Comparison of ENCODE assay signal across 31 cellular contexts in the genomic region with DNA sequence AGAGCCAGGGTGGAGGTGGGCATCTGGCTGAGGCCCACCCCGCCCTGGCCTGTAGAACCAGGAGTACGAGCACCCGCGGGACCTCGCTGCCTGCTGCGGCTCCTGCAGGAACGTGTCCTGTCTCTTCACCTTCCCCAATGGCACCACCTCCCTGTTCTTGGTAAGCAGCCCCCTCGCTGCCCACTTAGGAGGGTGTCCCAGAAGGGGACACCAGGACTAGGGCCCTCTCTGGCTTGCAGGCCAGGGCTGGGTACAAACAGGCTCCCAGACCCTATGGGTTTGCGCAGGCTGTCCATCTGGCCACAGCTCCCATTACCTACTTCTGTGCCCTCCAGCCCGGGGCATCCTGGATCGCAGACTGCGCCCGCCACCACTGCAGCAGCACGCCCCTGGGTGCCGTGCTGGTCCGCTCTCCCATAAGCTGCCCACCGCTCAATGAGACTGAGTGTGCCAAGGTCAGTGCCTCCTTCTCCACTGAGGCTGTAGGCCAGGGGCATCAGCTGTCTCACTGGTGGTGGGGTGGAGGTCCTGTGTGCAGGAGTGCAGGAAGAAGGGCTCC.
"Had no signal": no experiment of that assay in that cellular context is flagged by ENCODE, and none has a peak within 500 bp of the region (broad histone marks: within the 10 kb centered on the region; RNA-seq: fewer than 3 reads in every experiment).

No MANE protein-coding gene starts in this region.

- H3K27me3 Mint-ChIP-seq: activated CD4-positive, alpha-beta memory T cell treated with anti-CD3 and anti-CD28 coated beads for 36 hours; activated CD4-positive, alpha-beta T cell treated with anti-CD3 and anti-CD28 coated beads, Interleukin-2, amount 10 ng/mL, durations not matched to agents 7 days and 5 days had no signal

- H3K4me3 ChIP-seq: MG63, Peyer's patch had no signal

- H3K36me3 ChIP-seq: brain microvascular endothelial cell, MG63, Peyer's patch had no signal

- H3K9me3 Mint-ChIP-seq: activated CD4-positive, alpha-beta memory T cell treated with anti-CD3 and anti-CD28 coated beads for 36 hours; activated CD4-positive, alpha-beta T cell treated with anti-CD3 and anti-CD28 coated beads, Interleukin-2, amount 10 ng/mL, durations not matched to agents 7 days and 5 days; activated naive CD8-positive, alpha-beta T cell treated with anti-CD3 and anti-CD28 coated beads for 36 hours; activated T-helper 17 cell treated with anti-CD3 and anti-CD28 coated beads, Interleukin-2, amount 50 U/mL, for 72 hours; T-helper 1 cell treated with Interleukin-12 subunit alpha and Interleukin-12 subunit beta and Interleukin-4 antibody, amounts not matched to agents 30 μg/mL and 1 μg/mL, for 36 hours; T-helper 2 cell treated with Interferon-gamma antibody and Interleukin-4, amounts not matched to agents 5 μg/mL and 100 μg/mL, for 36 hours had no signal

- H3K27ac ChIP-seq: brain microvascular endothelial cell, Peyer's patch had no signal

- H3K9me3 ChIP-seq: MG63, Peyer's patch had no signal

- H3K4me3 Mint-ChIP-seq: activated CD4-positive, alpha-beta memory T cell treated with anti-CD3 and anti-CD28 coated beads for 36 hours; activated CD4-positive, alpha-beta T cell treated with anti-CD3 and anti-CD28 coated beads, Interleukin-2, amount 10 ng/mL, durations not matched to agents 7 days and 5 days; activated naive CD8-positive, alpha-beta T cell treated with anti-CD3 and anti-CD28 coated beads for 36 hours; activated T-helper 17 cell treated with anti-CD3 and anti-CD28 coated beads, Interleukin-2, amount 50 U/mL, for 72 hours; T-helper 1 cell treated with Interleukin-12 subunit alpha and Interleukin-12 subunit beta and Interleukin-4 antibody, amounts not matched to agents 30 μg/mL and 1 μg/mL, for 36 hours; T-helper 2 cell treated with Interferon-gamma antibody and Interleukin-4, amounts not matched to agents 5 μg/mL and 100 μg/mL, for 36 hours had no signal

- H3K27ac Mint-ChIP-seq: activated CD4-positive, alpha-beta memory T cell treated with anti-CD3 and anti-CD28 coated beads for 36 hours; activated CD4-positive, alpha-beta T cell treated with anti-CD3 and anti-CD28 coated beads, Interleukin-2, amount 10 ng/mL, durations not matched to agents 7 days and 5 days; activated naive CD8-positive, alpha-beta T cell treated with anti-CD3 and anti-CD28 coated beads for 36 hours; activated T-helper 17 cell treated with anti-CD3 and anti-CD28 coated beads, Interleukin-2, amount 50 U/mL, for 72 hours; T-helper 1 cell treated with Interleukin-12 subunit alpha and Interleukin-12 subunit beta and Interleukin-4 antibody, amounts not matched to agents 30 μg/mL and 1 μg/mL, for 36 hours; T-helper 2 cell treated with Interferon-gamma antibody and Interleukin-4, amounts not matched to agents 5 μg/mL and 100 μg/mL, for 36 hours had no signal

- H3K4me1 Mint-ChIP-seq: activated CD4-positive, alpha-beta T cell treated with anti-CD3 and anti-CD28 coated beads, Interleukin-2, amount 10 ng/mL, durations not matched to agents 7 days and 5 days; activated naive CD8-positive, alpha-beta T cell treated with anti-CD3 and anti-CD28 coated beads for 36 hours; activated T-helper 17 cell treated with anti-CD3 and anti-CD28 coated beads, Interleukin-2, amount 50 U/mL, for 72 hours had no signal

- DNase-seq: activated CD4-positive, alpha-beta memory T cell treated with anti-CD3 and anti-CD28 coated beads for 36 hours; activated CD4-positive, alpha-beta T cell treated with anti-CD3 and anti-CD28 coated beads, Interleukin-2, amount 10 ng/mL, durations not matched to agents 7 days and 5 days; activated CD8-positive, alpha-beta memory T cell treated with anti-CD3 and anti-CD28 coated beads, Interleukin-2, amount 50 U/mL, for 4 hours; activated effector memory CD4-positive, alpha-beta T cell treated with anti-CD3 and anti-CD28 coated beads, Interleukin-2, amount 50 U/mL, for 16 hours; activated naive CD4-positive, alpha-beta T cell; activated naive CD4-positive, alpha-beta T cell treated with anti-CD3 and anti-CD28 coated beads, Interleukin-2, amount 50 U/mL, for 16 hours; activated naive CD8-positive, alpha-beta T cell treated with anti-CD3 and anti-CD28 coated beads for 36 hours; activated T-cell treated with anti-CD3 and anti-CD28 coated beads for 4 hours; activated T-cell treated with anti-CD3 and anti-CD28 coated beads, Interleukin-2, amount 50 U/mL, for 48 hours; amniotic stem cell; aorta; brain microvascular endothelial cell; central memory CD4-positive, alpha-beta T cell; Kasumi-1; MG63; NCI-H1048; NCI-H1105 treated with DMSO at 0.1 percent for 48 hours; NCI-H1436; NCI-H1694 treated with DMSO at 0.1 percent for 48 hours; NCI-H2029; NCI-H510A; NCI-H526; NCI-H748 treated with DMSO at 0.1 percent for 48 hours; NK-92 treated with Interleukin-12 subunit alpha and Interleukin-12 subunit beta, amount 100 ng/mL, for 24 hours; PC-3; Peyer's patch; RPMI8226; SHP77 treated with DMSO at 0.1 percent for 48 hours had no signal

- H3K27me3 ChIP-seq: brain microvascular endothelial cell, MG63, Peyer's patch had no signal

- H3K36me3 Mint-ChIP-seq: activated CD4-positive, alpha-beta memory T cell treated with anti-CD3 and anti-CD28 coated beads for 36 hours; activated naive CD8-positive, alpha-beta T cell treated with anti-CD3 and anti-CD28 coated beads for 36 hours had no signal

- H3K4me1 ChIP-seq: Peyer's patch had no signal
